In genomic region chr6:30323806-30324205, GRCh38 we compare ENCODE assay signal across 13 cellular contexts. TPM values are rescaled to one million over a fixed set of nuclear protein-coding genes. Genes with fewer than 3 reads are reported as not detected.
DNase-seq lines count a peak whose midpoint lies in the region; ATAC-seq and TF ChIP-seq lines count a peak whose summit lies in the region.
"Had no signal": no experiment of that assay in that cellular context is flagged by ENCODE, and none has a peak within 500 bp of the region (broad histone marks: within the 10 kb centered on the region; RNA-seq: fewer than 3 reads in every experiment).

No MANE protein-coding gene starts in this region.

- H3K79me2 ChIP-seq in Loucy (ENCODE audit: insufficient read depth, low read length), result peaks cover 73% of the 10 kb centered on the region

- H3K27ac Mint-ChIP-seq in activated CD8-positive, alpha-beta T cell treated with anti-CD3 and anti-CD28 coated beads for 36 hours, result peak overlapping the region; percentile 87
- no peak overlapping the region for H3K27ac Mint-ChIP-seq in activated CD8-positive, alpha-beta T cell treated with anti-CD3 and anti-CD28 coated beads, Interleukin-2, amount 10 ng/mL, durations not matched to agents 7 days and 5 days
- H3K27ac Mint-ChIP-seq in activated B cell treated with CpG ODN at 0.5 μM for 24 hours, result no peak overlapping the region
- no peak overlapping the region for H3K27ac Mint-ChIP-seq in natural killer cell treated with Interleukin-12 subunit alpha and Interleukin-12 subunit beta and Interleukin-15 and Interleukin-18, amount 100 ng/mL, for 72 hours
- H3K27ac Mint-ChIP-seq: memory B cell had no signal

- H3F3A ChIP-seq in Loucy (ENCODE audit: low read depth), result 0 out of 2 replicates have a peak, but pooled peaks cover 2% of the 10 kb centered on the region

- H4K20me1 ChIP-seq in Loucy (ENCODE audit: insufficient read depth, low read length, poor library complexity, severe bottlenecking), result peaks cover 68% of the 10 kb centered on the region

- H2AFZ ChIP-seq in Loucy (ENCODE audit: low read length), result no peak overlapping the region

- H3K27me3 ChIP-seq in Loucy (ENCODE audit: insufficient read depth, low read length, poor library complexity, severe bottlenecking) (no peaks in the 10 kb centered on the region), tibial artery (no peaks in the 10 kb centered on the region)
- H3K27me3 ChIP-seq: brain microvascular endothelial cell had no signal

- no peaks in the 10 kb centered on the region for H3K9me2 ChIP-seq in Loucy (replicated peaks; ENCODE audit: low read depth, low read length)

- peak overlapping the region; percentile 94 for H3K4me3 Mint-ChIP-seq in activated CD8-positive, alpha-beta T cell treated with anti-CD3 and anti-CD28 coated beads for 36 hours
- no peak overlapping the region for H3K4me3 Mint-ChIP-seq in activated CD8-positive, alpha-beta T cell treated with anti-CD3 and anti-CD28 coated beads, Interleukin-2, amount 10 ng/mL, durations not matched to agents 7 days and 5 days
- peak overlapping the region; percentile 24 for H3K4me3 Mint-ChIP-seq in activated B cell treated with CpG ODN at 0.5 μM for 24 hours
- peak overlapping the region; percentile 92 for H3K4me3 Mint-ChIP-seq in natural killer cell treated with Interleukin-12 subunit alpha and Interleukin-12 subunit beta and Interleukin-15 and Interleukin-18, amount 100 ng/mL, for 72 hours
- H3K4me3 Mint-ChIP-seq: memory B cell had no signal

- H3K9me3 Mint-ChIP-seq in activated CD8-positive, alpha-beta T cell treated with anti-CD3 and anti-CD28 coated beads for 36 hours, result peaks cover 4% of the 10 kb centered on the region
- no peaks in the 10 kb centered on the region for H3K9me3 Mint-ChIP-seq in activated CD8-positive, alpha-beta T cell treated with anti-CD3 and anti-CD28 coated beads, Interleukin-2, amount 10 ng/mL, durations not matched to agents 7 days and 5 days (ENCODE audit: insufficient read depth)
- H3K9me3 Mint-ChIP-seq in activated B cell treated with CpG ODN at 0.5 μM for 24 hours, result no peaks in the 10 kb centered on the region
- H3K9me3 Mint-ChIP-seq in natural killer cell treated with Interleukin-12 subunit alpha and Interleukin-12 subunit beta and Interleukin-15 and Interleukin-18, amount 100 ng/mL, for 72 hours, result no peaks in the 10 kb centered on the region
- H3K9me3 Mint-ChIP-seq: memory B cell had no signal

- no peak for ATAC-seq in activated CD8-positive, alpha-beta T cell treated with anti-CD3 and anti-CD28 coated beads for 36 hours
- no peak for ATAC-seq in activated CD8-positive, alpha-beta T cell treated with anti-CD3 and anti-CD28 coated beads, Interleukin-2, amount 10 ng/mL, durations not matched to agents 7 days and 5 days
- ATAC-seq in activated B cell treated with CpG ODN at 0.5 μM for 24 hours (ENCODE audit: low read depth) (no peak), GM21381 (IDR thresholded peaks at IDR 0.05; ENCODE audit: unreplicated experiment) (no peak)
- no peak for ATAC-seq in natural killer cell treated with Interleukin-12 subunit alpha and Interleukin-12 subunit beta and Interleukin-15 and Interleukin-18, amount 100 ng/mL, for 72 hours
- ATAC-seq: Right ventricle myocardium inferior had no signal

- no peak overlapping the region for H3K9ac ChIP-seq in Loucy (ENCODE audit: low read depth, low read length, poor library complexity, severe bottlenecking)

- H3K36me3 Mint-ChIP-seq in activated CD8-positive, alpha-beta T cell treated with anti-CD3 and anti-CD28 coated beads for 36 hours (ENCODE audit: low read depth), result peaks cover 61% of the 10 kb centered on the region
- peaks cover 46% of the 10 kb centered on the region for H3K36me3 Mint-ChIP-seq in activated CD8-positive, alpha-beta T cell treated with anti-CD3 and anti-CD28 coated beads, Interleukin-2, amount 10 ng/mL, durations not matched to agents 7 days and 5 days (ENCODE audit: low read depth)
- peaks cover 33% of the 10 kb centered on the region for H3K36me3 Mint-ChIP-seq in activated B cell treated with CpG ODN at 0.5 μM for 24 hours (ENCODE audit: low read depth)
- peaks cover 8% of the 10 kb centered on the region for H3K36me3 Mint-ChIP-seq in natural killer cell treated with Interleukin-12 subunit alpha and Interleukin-12 subunit beta and Interleukin-15 and Interleukin-18, amount 100 ng/mL, for 72 hours

- H3K9me3 ChIP-seq in Loucy (ENCODE audit: insufficient read depth, low read depth, low read length), result no peaks in the 10 kb centered on the region
- H3K9me3 ChIP-seq in tibial artery, result no peaks in the 10 kb centered on the region

- DNase-seq in activated CD8-positive, alpha-beta T cell treated with anti-CD3 and anti-CD28 coated beads for 36 hours, result peak; percentile 57
- DNase-seq in activated CD8-positive, alpha-beta T cell treated with anti-CD3 and anti-CD28 coated beads, Interleukin-2, amount 10 ng/mL, durations not matched to agents 7 days and 5 days, result no peak
- no peak for DNase-seq in activated B cell treated with CpG ODN at 0.5 μM for 24 hours
- no peak for DNase-seq in natural killer cell treated with Interleukin-12 subunit alpha and Interleukin-12 subunit beta and Interleukin-15 and Interleukin-18, amount 100 ng/mL, for 72 hours (ENCODE audit: low spot score)
- DNase-seq in tibial artery, result no peak
- DNase-seq in epidermal melanocyte (ENCODE audit: insufficient read length, low spot score), result no peak
- DNase-seq: DMS79 treated with DMSO at 0.1 percent for 48 hours, NCI-H446 treated with DMSO at 0.1 percent for 48 hours had no signal

- H3K27ac ChIP-seq in tibial artery, result no peak overlapping the region

- H3K4me1 ChIP-seq in Loucy (ENCODE audit: insufficient read depth, low read length, poor library complexity, severe bottlenecking) (peaks cover 58% of the 10 kb centered on the region), tibial artery (peaks cover 0 to 29% (median 14%) of the 10 kb centered on the region in 4 donors)

- peak overlapping the region; percentile 91 for H3K4me2 ChIP-seq in Loucy (ENCODE audit: low read depth, low read length, poor library complexity, severe bottlenecking)

- H3K4me3 ChIP-seq in Loucy (ENCODE audit: low read length, poor library complexity, severe bottlenecking), result peak overlapping the region; percentile 87
- no peak overlapping the region for H3K4me3 ChIP-seq in tibial artery

- intact Hi-C loops in activated CD8-positive, alpha-beta T cell treated with anti-CD3 and anti-CD28 coated beads for 36 hours (cut with micrococcal nuclease), result loop anchor here (10.0 kb wide), 1 partner anchor 109 kb away; the partner anchor contains the start of gene TRIM26
- intact Hi-C loops in activated B cell treated with CpG ODN at 0.5 μM for 24 hours (cut with micrococcal nuclease), result no loop called here
- intact Hi-C loops in tibial artery (cut with DNase I; ENCODE audit: low total_unique reads), result loop anchor here (10.0 kb wide), 1 partner anchor 109 kb away; the partner anchor contains the start of gene TRIM26

- POLR2A ChIA-PET in activated CD8-positive, alpha-beta T cell treated with anti-CD3 and anti-CD28 coated beads for 36 hours (lab: Charles Lee), result interaction anchor here (0.6 to 3.7 kb wide), 3 partner anchors 10 to 110 kb away, joined by 3 to 27 read pairs (median 3); partner anchors contain the start of genes RPP21 and TRIM26
- POLR2A ChIA-PET in activated CD8-positive, alpha-beta T cell treated with anti-CD3 and anti-CD28 coated beads, Interleukin-2, amount 10 ng/mL, durations not matched to agents 7 days and 5 days (lab: Charles Lee), result no interaction called here
- POLR2A ChIA-PET in activated B cell treated with CpG ODN at 0.5 μM for 24 hours (lab: Charles Lee), result interaction anchor here (0.7 kb wide), 1 partner anchor 1388 kb away, joined by 4 read pairs; no protein-coding TSS in a partner anchor

- no peak for TF ChIP-seq CTCF in activated CD8-positive, alpha-beta T cell treated with anti-CD3 and anti-CD28 coated beads for 36 hours (IDR thresholded peaks at IDR 0.05)
- TF ChIP-seq CTCF in Loucy (conservative IDR thresholded peaks at IDR 0.05; ENCODE audit: low read length), result no peak
- TF ChIP-seq CTCF in activated B cell treated with CpG ODN at 0.5 μM for 24 hours (IDR thresholded peaks at IDR 0.05), result no peak
- TF ChIP-seq CTCF in tibial artery (IDR thresholded peaks at IDR 0.05), result no peak

- H3K4me1 Mint-ChIP-seq in activated CD8-positive, alpha-beta T cell treated with anti-CD3 and anti-CD28 coated beads for 36 hours (ENCODE audit: low read depth), result peaks cover 71% of the 10 kb centered on the region
- H3K4me1 Mint-ChIP-seq in activated CD8-positive, alpha-beta T cell treated with anti-CD3 and anti-CD28 coated beads, Interleukin-2, amount 10 ng/mL, durations not matched to agents 7 days and 5 days (ENCODE audit: low read depth), result peaks cover 71% of the 10 kb centered on the region
- peaks cover 74% of the 10 kb centered on the region for H3K4me1 Mint-ChIP-seq in activated B cell treated with CpG ODN at 0.5 μM for 24 hours
- peaks cover 51 to 60% of the 10 kb centered on the region in 2 donors for H3K4me1 Mint-ChIP-seq in natural killer cell treated with Interleukin-12 subunit alpha and Interleukin-12 subunit beta and Interleukin-15 and Interleukin-18, amount 100 ng/mL, for 72 hours (ENCODE audit: low read depth in 2 of 2)

- no peaks in the 10 kb centered on the region for H3K36me3 ChIP-seq in Loucy (ENCODE audit: insufficient read depth, low read length)
- H3K36me3 ChIP-seq in tibial artery, result no peaks in the 10 kb centered on the region

- H3K27me3 Mint-ChIP-seq in activated CD8-positive, alpha-beta T cell treated with anti-CD3 and anti-CD28 coated beads for 36 hours, result no peaks in the 10 kb centered on the region
- H3K27me3 Mint-ChIP-seq in activated CD8-positive, alpha-beta T cell treated with anti-CD3 and anti-CD28 coated beads, Interleukin-2, amount 10 ng/mL, durations not matched to agents 7 days and 5 days (ENCODE audit: low read depth), result no peaks in the 10 kb centered on the region
- H3K27me3 Mint-ChIP-seq in activated B cell treated with CpG ODN at 0.5 μM for 24 hours, result no peaks in the 10 kb centered on the region
- H3K27me3 Mint-ChIP-seq in natural killer cell treated with Interleukin-12 subunit alpha and Interleukin-12 subunit beta and Interleukin-15 and Interleukin-18, amount 100 ng/mL, for 72 hours, result no peaks in the 10 kb centered on the region
- H3K27me3 Mint-ChIP-seq: memory B cell had no signal

- CTCF ChIA-PET in activated CD8-positive, alpha-beta T cell treated with anti-CD3 and anti-CD28 coated beads for 36 hours (lab: Charles Lee), result interaction anchor here (1.2 kb wide), 1 partner anchor 674 kb away, joined by 3 read pairs; no protein-coding TSS in a partner anchor
- CTCF ChIA-PET in activated CD8-positive, alpha-beta T cell treated with anti-CD3 and anti-CD28 coated beads, Interleukin-2, amount 10 ng/mL, durations not matched to agents 7 days and 5 days (lab: Charles Lee), result interaction anchor here (1.3 to 2.5 kb wide), 2 partner anchors 85 to 105 kb away, joined by 3 to 11 read pairs; no protein-coding TSS in a partner anchor
- CTCF ChIA-PET in activated B cell treated with CpG ODN at 0.5 μM for 24 hours (lab: Charles Lee), result no interaction called here

RNA-seq across cellular contexts. Expression of gene TRIM39, which starts 2.9 kb away (rescaled TPM):
- total RNA-seq in activated CD8-positive, alpha-beta T cell treated with anti-CD3 and anti-CD28 coated beads for 36 hours, result 10 to 100 TPM; 21.6 to 22.3 TPM
- total RNA-seq in activated CD8-positive, alpha-beta T cell treated with anti-CD3 and anti-CD28 coated beads, Interleukin-2, amount 10 ng/mL, durations not matched to agents 7 days and 5 days, result 10 to 100 TPM; 16.7 to 16.9 TPM
- total RNA-seq in activated B cell treated with CpG ODN at 0.5 μM for 24 hours, result 21.6 and 22.0 TPM in 2 replicates
- 10 to 100 TPM; 16.6 to 21.4 TPM for total RNA-seq in natural killer cell treated with Interleukin-12 subunit alpha and Interleukin-12 subunit beta and Interleukin-15 and Interleukin-18, amount 100 ng/mL, for 72 hours

RNA-seq across cellular contexts. Expression of gene RPP21, which starts 21.1 kb away (rescaled TPM):
- 10 to 100 TPM; 43.0 to 43.5 TPM for total RNA-seq in activated CD8-positive, alpha-beta T cell treated with anti-CD3 and anti-CD28 coated beads for 36 hours
- 10 to 100 TPM; 37.3 to 37.9 TPM for total RNA-seq in activated CD8-positive, alpha-beta T cell treated with anti-CD3 and anti-CD28 coated beads, Interleukin-2, amount 10 ng/mL, durations not matched to agents 7 days and 5 days
- 38.1 and 46.8 TPM in 2 replicates for total RNA-seq in activated B cell treated with CpG ODN at 0.5 μM for 24 hours
- 10 to 100 TPM; 23.2 to 37.8 TPM for total RNA-seq in natural killer cell treated with Interleukin-12 subunit alpha and Interleukin-12 subunit beta and Interleukin-15 and Interleukin-18, amount 100 ng/mL, for 72 hours
